ENCODE assay signal across 8 cellular contexts in the genomic region with DNA sequence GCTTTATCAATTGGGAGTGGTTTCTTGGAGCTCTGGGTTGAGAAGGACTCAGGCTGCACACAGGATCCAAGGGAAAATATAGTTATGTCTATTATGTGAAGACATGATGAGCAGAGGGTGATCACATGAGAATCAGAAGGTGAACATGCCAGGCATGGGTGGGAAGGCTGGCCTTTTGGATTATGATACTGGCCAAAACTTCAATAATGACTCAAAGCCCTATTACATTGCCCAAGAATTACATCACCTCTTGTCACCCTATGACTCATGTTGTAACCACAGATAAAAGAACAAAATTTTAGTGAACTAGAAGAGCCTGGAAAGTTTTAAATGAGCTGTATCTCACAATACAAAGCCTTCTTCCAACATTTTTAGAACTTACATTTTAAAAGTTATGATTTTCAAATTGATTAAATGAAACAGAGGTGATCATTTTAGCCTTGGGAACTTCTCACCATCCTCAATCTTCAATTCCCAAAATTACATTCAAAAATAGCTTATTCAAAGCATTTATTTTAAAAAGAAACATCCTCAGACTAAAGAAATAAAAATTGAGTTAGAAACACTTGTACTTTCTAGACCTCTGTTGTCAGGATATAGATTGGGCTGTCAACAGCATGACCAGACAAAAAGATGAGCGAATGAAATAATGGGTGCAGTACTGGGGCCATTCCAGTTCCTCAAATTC.
DNase-seq lines count a peak whose midpoint lies in the region; ATAC-seq and TF ChIP-seq lines count a peak whose summit lies in the region.

No MANE protein-coding gene starts in this region.

- H3K4me3 ChIP-seq in AG09309 (ENCODE audit: control insufficient read depth, low read depth, low read length) (no peak overlapping the region), fibroblast of mammary gland (ENCODE audit: control insufficient read depth, low read depth, low read length) (no peak overlapping the region)

- TF ChIP-seq CTCF in AG09309 (IDR thresholded peaks at IDR 0.05; ENCODE audit: control insufficient read depth, insufficient read depth, low read depth, low read length, missing control alignments) (no peak), fibroblast of mammary gland (conservative IDR thresholded peaks at IDR 0.05; ENCODE audit: control insufficient read depth, insufficient read depth, low read depth, low read length) (no peak)

- peak; percentile 79 for ATAC-seq in GM21390 (IDR thresholded peaks at IDR 0.05; ENCODE audit: unreplicated experiment)

- DNase-seq in AG09309 (ENCODE audit: low read depth) (peak; percentile 40), HS-5 (ENCODE audit: low read depth) (peak; percentile 63), fibroblast of mammary gland (ENCODE audit: low read depth) (peak; percentile 97), DMS114 treated with DMSO at 0.1 percent for 48 hours (lab: John Stamatoyannopoulos, UW; ENCODE audit: unreplicated experiment) (no peak), NCI-H128 (lab: John Stamatoyannopoulos, UW; ENCODE audit: unreplicated experiment) (no peak), GOT3 (lab: John Stamatoyannopoulos, UW) (no peak), DMS 273 treated with DMSO at 0.1 percent for 48 hours (lab: John Stamatoyannopoulos, UW) (no peak)

Comparison
In these comparisons a context has a peak if more than half of its experiments do, and no peak if none do; other contexts are left out.
1. DNase-seq: peak in AG09309 (single experiment), HS-5 (single experiment) and fibroblast of mammary gland (single experiment); none in DMS114 treated with DMSO at 0.1 percent for 48 hours (single experiment), NCI-H128 (single experiment), GOT3 (single experiment) and DMS 273 treated with DMSO at 0.1 percent for 48 hours (single experiment).